In genomic region chr11:14826580-14826979, GRCh38 we compare ENCODE assay signal across 18 cellular contexts.
"Had no signal": no experiment of that assay in that cellular context is flagged by ENCODE, and none has a peak within 500 bp of the region (broad histone marks: within the 10 kb centered on the region; RNA-seq: fewer than 3 reads in every experiment).

No MANE protein-coding gene starts in this region.

- H3K4me3 Mint-ChIP-seq: neural crest cell, type B pancreatic cell had no signal

- H3K27ac ChIP-seq: colonic mucosa, foreskin keratinocyte, hepatocyte, ovary, right atrium auricular region, suprapubic skin, thyroid gland had no signal

- H3K36me3 ChIP-seq: colonic mucosa, ovary, right atrium auricular region, suprapubic skin, thyroid gland had no signal

- H3K4me3 ChIP-seq: colonic mucosa, hepatocyte, lung, ovary, right atrium auricular region, suprapubic skin, thyroid gland had no signal

- H3K27ac Mint-ChIP-seq: type B pancreatic cell had no signal

- H3K27me3 ChIP-seq: colonic mucosa, foreskin keratinocyte, hepatocyte, ovary, right atrium auricular region, suprapubic skin, thyroid gland had no signal

- H3K27me3 Mint-ChIP-seq: type B pancreatic cell had no signal

- DNase-seq: colonic mucosa; dermis blood vessel endothelial cell; foreskin keratinocyte; left colon; left ventricle myocardium superior; mesenchymal stem cell; midbrain; ovary; small intestine; stimulated activated CD4-positive, alpha-beta T cell treated with anti-CD3 and anti-CD28 coated beads, Interleukin-2, amount 100 ng/mL, for 48 hours; stimulated activated naive CD8-positive, alpha-beta T cell treated with anti-CD3 and anti-CD28 coated beads, Interleukin-15, Interleukin-2, amounts not matched to agents 100 U/mL and 50 U/mL, for 24 hours; thyroid gland had no signal

- H3K9me3 ChIP-seq: colonic mucosa, ovary, right atrium auricular region, suprapubic skin, thyroid gland had no signal

- ATAC-seq: foreskin keratinocyte; left colon; left ventricle myocardium superior; stimulated activated naive CD8-positive, alpha-beta T cell treated with anti-CD3 and anti-CD28 coated beads, Interleukin-15, Interleukin-2, amounts not matched to agents 100 U/mL and 50 U/mL, for 24 hours had no signal

- H3K4me1 ChIP-seq: colonic mucosa, foreskin keratinocyte, right atrium auricular region, suprapubic skin, thyroid gland had no signal

- H3K4me1 Mint-ChIP-seq: neural crest cell had no signal
